9 cellular contexts compared by ENCODE assay signal in genomic region chr1:232589809-232590741, GRCh38. TPM values are rescaled to one million over a fixed set of nuclear protein-coding genes. Genes with fewer than 3 reads are reported as not detected.
DNase-seq lines count a peak whose midpoint lies in the region; ATAC-seq and TF ChIP-seq lines count a peak whose summit lies in the region.
"Had no signal": no experiment of that assay in that cellular context is flagged by ENCODE, and none has a peak within 500 bp of the region (broad histone marks: within the 10 kb centered on the region; RNA-seq: fewer than 3 reads in every experiment).

No MANE protein-coding gene starts in this region.

- H3K9me3 ChIP-seq in adipocyte (ENCODE audit: control insufficient read depth, low read length) (no peaks in the 10 kb centered on the region), mucosa of descending colon (no peaks in the 10 kb centered on the region)

- H3K4me3 ChIP-seq in adipocyte (ENCODE audit: low read length) (no peak overlapping the region), mucosa of descending colon (no peak overlapping the region)

- H3K4me1 ChIP-seq in adipocyte (ENCODE audit: control insufficient read depth, insufficient read depth, low read length) (peaks cover 5% of the 10 kb centered on the region), mucosa of descending colon (ENCODE audit: low read depth) (no peaks in the 10 kb centered on the region)

- H3K27me3 ChIP-seq in adipocyte (replicated peaks; ENCODE audit: control insufficient read depth, insufficient read depth, low read length) = no peaks in the 10 kb centered on the region

- no peaks in the 10 kb centered on the region for H3K36me3 ChIP-seq in adipocyte (ENCODE audit: control insufficient read depth, insufficient read depth, low read length, severe bottlenecking)
- peaks cover 3% of the 10 kb centered on the region for H3K36me3 ChIP-seq in mucosa of descending colon (ENCODE audit: low read depth)

- intact Hi-C loops in mucosa of descending colon (cut with DNase I, micrococcal nuclease) = no loop called here

- no peak for TF ChIP-seq CTCF in mucosa of descending colon (IDR thresholded peaks at IDR 0.05)

- ATAC-seq in GM18519 (IDR thresholded peaks at IDR 0.05; ENCODE audit: low FRiP score, unreplicated experiment) = peak; percentile 10
- peak; percentile 37 for ATAC-seq in HG02840 (IDR thresholded peaks at IDR 0.05; ENCODE audit: low FRiP score, unreplicated experiment)
- ATAC-seq in mucosa of descending colon = peak; percentile 59

- DNase-seq in adipocyte (ENCODE audit: low read depth) = peak; percentile 57
- no peak for DNase-seq in mucosa of descending colon
- no peak for DNase-seq in NCI-H2029 (lab: John Stamatoyannopoulos, UW)
- no peak for DNase-seq in NCI-H82 (lab: John Stamatoyannopoulos, UW)
- DNase-seq in OCI-M1 (lab: John Stamatoyannopoulos, UW) = no peak
- no peak for DNase-seq in NCI-H2107 treated with DMSO at 0.1 percent for 48 hours (lab: John Stamatoyannopoulos, UW; ENCODE audit: unreplicated experiment)
- DNase-seq: NCI-H2227 treated with DMSO at 0.1 percent for 48 hours had no signal

- H3K9ac ChIP-seq in adipocyte (ENCODE audit: low read length) = no peak overlapping the region

RNA-seq across cellular contexts. Expression of gene SIPA1L2, which starts 39.9 kb away (rescaled TPM):
- 10 to 100 TPM; 78.7 to 94.4 (median 79.0) TPM for total RNA-seq in mucosa of descending colon
